In genomic region chr22:42921301-42921700, GRCh38 we compare ENCODE assay signal across 1 cellular context.
TF ChIP-seq lines count a peak whose summit lies in the region.

No MANE protein-coding gene starts in this region.

TF ChIP-seq in IMR-90, 13 proteins besides CTCF, POLR2A, EP300 and RAD21:
- TF ChIP-seq MAFK (IDR thresholded peaks at IDR 0.05; ENCODE audit: low read depth, low read length) (no peak), CHD1 (IDR thresholded peaks at IDR 0.05; ENCODE audit: low read depth, low read length) (no peak), FOS (IDR thresholded peaks at IDR 0.05; ENCODE audit: low read depth, low read length) (no peak), RFX5 (IDR thresholded peaks at IDR 0.05; ENCODE audit: low read depth, low read length) (no peak), BHLHE40 (IDR thresholded peaks at IDR 0.05; ENCODE audit: low read depth, low read length) (no peak)
